Comparison of ENCODE assay signal across 32 cellular contexts in the genomic region with DNA sequence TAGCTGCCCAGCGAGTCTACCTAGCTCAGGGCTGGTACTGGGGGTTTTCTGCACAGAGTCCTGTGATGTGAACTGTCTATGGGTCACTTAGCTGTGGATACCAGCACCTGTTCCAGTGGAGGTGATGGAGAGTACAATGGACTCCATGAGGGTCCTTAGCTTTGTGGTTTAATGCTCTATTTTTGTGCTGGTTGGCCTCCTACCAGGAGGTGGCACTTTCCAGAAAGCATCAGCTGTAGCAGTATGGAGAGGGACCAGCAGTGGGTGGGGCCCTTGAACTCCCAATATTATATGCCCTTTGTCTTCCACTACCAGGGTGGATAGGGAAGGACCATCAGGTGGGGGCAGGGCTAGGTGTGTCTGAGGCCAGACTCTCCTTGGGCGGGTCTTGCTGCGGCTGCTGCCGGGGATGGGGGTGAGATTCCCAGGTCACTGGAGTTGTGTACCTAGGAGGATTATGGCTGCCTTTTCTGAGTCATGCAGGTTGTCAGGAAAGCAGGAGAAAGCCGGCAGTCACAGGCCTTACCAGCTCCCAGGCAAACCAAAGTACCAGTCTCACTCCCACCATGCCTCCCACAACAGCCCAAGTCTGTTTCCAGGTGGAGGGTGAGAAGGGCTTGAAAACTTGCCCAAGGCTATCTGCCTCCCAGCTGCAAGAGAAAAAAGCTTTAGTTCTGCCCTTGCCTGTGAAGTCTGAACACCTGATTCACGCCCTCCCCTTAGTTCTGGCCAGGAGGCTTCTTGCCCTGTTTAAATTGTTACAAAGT.
"Had no signal": no experiment of that assay in that cellular context is flagged by ENCODE, and none has a peak within 500 bp of the region (broad histone marks: within the 10 kb centered on the region; RNA-seq: fewer than 3 reads in every experiment).

No MANE protein-coding gene starts in this region.

- DNase-seq: activated CD4-positive, alpha-beta T cell treated with anti-CD3 and anti-CD28 coated beads for 36 hours; activated CD4-positive, alpha-beta T cell treated with anti-CD3 and anti-CD28 coated beads, Interleukin-2, amount 50 U/mL, for 4 hours; activated CD4-positive, CD25-positive, alpha-beta regulatory T cell; activated naive CD4-positive, alpha-beta T cell; activated T-cell treated with anti-CD3 and anti-CD28 coated beads for 4 hours; activated T-cell treated with anti-CD3 and anti-CD28 coated beads, Interleukin-2, amount 50 U/mL, for 72 hours; aorta; body of pancreas; cerebellar nuclear complex; dorsolateral prefrontal cortex; effector memory CD4-positive, alpha-beta T cell; foreskin keratinocyte; heart right ventricle; kidney glomerular epithelial cell; left lung; lower lobe of right lung; mesendoderm; stimulated activated CD4-positive, alpha-beta T cell treated with anti-CD3 and anti-CD28 coated beads, Interleukin-1b, Interleukin-23, amount 100 ng/mL, for 48 hours; stimulated activated CD4-positive, alpha-beta T cell treated with anti-CD3 and anti-CD28 coated beads, Interleukin-4, amount 100 ng/mL, for 4 hours; stimulated activated CD8-positive, alpha-beta memory T cell treated with anti-CD3 and anti-CD28 coated beads, Interleukin-4, amount 100 ng/mL, for 48 hours; stimulated activated naive CD8-positive, alpha-beta T cell treated with anti-CD3 and anti-CD28 coated beads, Interleukin-15, amount 100 ng/mL, for 72 hours; substantia nigra; T-cell had no signal

- H3K9me3 ChIP-seq: body of pancreas, left lung, lower lobe of right lung, neutrophil, upper lobe of left lung, vagina had no signal

- H3K27me3 ChIP-seq: body of pancreas, cardiac muscle cell, dorsolateral prefrontal cortex, foreskin keratinocyte, heart right ventricle, left lung, neutrophil, upper lobe of left lung, vagina had no signal

- H3K27ac ChIP-seq: body of pancreas, cardiac muscle cell, coronary artery, dorsolateral prefrontal cortex, foreskin keratinocyte, heart right ventricle, left lung, lower lobe of right lung, neutrophil, skin epidermis, upper lobe of left lung, vagina had no signal

- H3K4me1 ChIP-seq: body of pancreas, foreskin keratinocyte, left lung, lower lobe of right lung, upper lobe of left lung, vagina had no signal

- H3K36me3 ChIP-seq: cardiac muscle cell, heart right ventricle, left lung, lower lobe of right lung, neutrophil, upper lobe of left lung, vagina had no signal

- H3K4me3 ChIP-seq: body of pancreas, cardiac muscle cell, coronary artery, dorsolateral prefrontal cortex, heart right ventricle, left lung, lower lobe of right lung, skin epidermis, upper lobe of left lung, vagina had no signal

- ATAC-seq: activated CD4-positive, alpha-beta T cell treated with anti-CD3 and anti-CD28 coated beads for 36 hours; activated T-cell treated with anti-CD3 and anti-CD28 coated beads, Interleukin-2, amount 50 U/mL, for 72 hours; body of pancreas; esophagus mucosa; foreskin keratinocyte; heart right ventricle; left lung; lower lobe of right lung; sciatic nerve; stimulated activated memory B cell treated with anti-CD40 and anti-IgM and Interleukin-4, amounts not matched to agents 10 μg/mL and 1 μg/mL and 100 μg/mL, for 72 hours; stimulated activated naive CD8-positive, alpha-beta T cell treated with anti-CD3 and anti-CD28 coated beads, Interleukin-15, amount 100 ng/mL, for 72 hours; T-cell had no signal
